13 cellular contexts compared by ENCODE assay signal in genomic region chr20:43680976-43681375, GRCh38. TPM values are rescaled to one million over a fixed set of nuclear protein-coding genes. Genes with fewer than 3 reads are reported as not detected.
DNase-seq lines count a peak whose midpoint lies in the region; ATAC-seq and TF ChIP-seq lines count a peak whose summit lies in the region.
"Had no signal": no experiment of that assay in that cellular context is flagged by ENCODE, and none has a peak within 500 bp of the region (broad histone marks: within the 10 kb centered on the region; RNA-seq: fewer than 3 reads in every experiment).

No MANE protein-coding gene starts in this region.

- no peaks in the 10 kb centered on the region for H3K4me1 Mint-ChIP-seq in osteocyte (ENCODE audit: unreplicated experiment)
- peaks cover 10% of the 10 kb centered on the region for H3K4me1 Mint-ChIP-seq in T-helper 2 cell treated with Interferon-gamma antibody and Interleukin-4, amounts not matched to agents 5 μg/mL and 100 μg/mL, for 36 hours (ENCODE audit: low read depth)

- intact Hi-C loops in left ventricle myocardium inferior (cut with micrococcal nuclease): no loop called here
- intact Hi-C loops in Right ventricle myocardium inferior (cut with DNase I): no loop called here

- H3K9me3 ChIP-seq in left ventricle myocardium inferior (replicated peaks) (no peaks in the 10 kb centered on the region), adipocyte (ENCODE audit: control insufficient read depth, low read length) (no peaks in the 10 kb centered on the region)
- H3K9me3 ChIP-seq: esophagus squamous epithelium, neutrophil had no signal

- no peaks in the 10 kb centered on the region for H3K36me3 ChIP-seq in left ventricle myocardium inferior
- H3K36me3 ChIP-seq in adipocyte (ENCODE audit: control insufficient read depth, insufficient read depth, low read length, severe bottlenecking): no peaks in the 10 kb centered on the region
- H3K36me3 ChIP-seq: esophagus squamous epithelium had no signal

- no peaks in the 10 kb centered on the region for H3K9me3 Mint-ChIP-seq in osteocyte (ENCODE audit: unreplicated experiment)
- H3K9me3 Mint-ChIP-seq in T-helper 2 cell treated with Interferon-gamma antibody and Interleukin-4, amounts not matched to agents 5 μg/mL and 100 μg/mL, for 36 hours: no peaks in the 10 kb centered on the region

- H3K36me3 Mint-ChIP-seq in osteocyte (ENCODE audit: unreplicated experiment): no peaks in the 10 kb centered on the region
- H3K36me3 Mint-ChIP-seq in T-helper 2 cell treated with Interferon-gamma antibody and Interleukin-4, amounts not matched to agents 5 μg/mL and 100 μg/mL, for 36 hours (ENCODE audit: low read depth): peaks cover 13% of the 10 kb centered on the region

- TF ChIP-seq CTCF in left ventricle myocardium inferior (IDR thresholded peaks at IDR 0.05; ENCODE audit: borderline replicate concordance) (no peak), osteocyte (IDR thresholded peaks at IDR 0.05) (no peak)

- H3K27me3 Mint-ChIP-seq in osteocyte (ENCODE audit: unreplicated experiment): no peaks in the 10 kb centered on the region
- no peaks in the 10 kb centered on the region for H3K27me3 Mint-ChIP-seq in T-helper 2 cell treated with Interferon-gamma antibody and Interleukin-4, amounts not matched to agents 5 μg/mL and 100 μg/mL, for 36 hours (ENCODE audit: low read depth)

- H3K27me3 ChIP-seq in left ventricle myocardium inferior (ENCODE audit: low read depth): no peaks in the 10 kb centered on the region
- no peaks in the 10 kb centered on the region for H3K27me3 ChIP-seq in adipocyte (replicated peaks; ENCODE audit: control insufficient read depth, insufficient read depth, low read length)
- H3K27me3 ChIP-seq: esophagus squamous epithelium, neutrophil had no signal

- DNase-seq in left ventricle myocardium inferior (no peak), Right ventricle myocardium inferior (ENCODE audit: missing footprints) (no peak), adipocyte (ENCODE audit: low read depth) (no peak), osteocyte (ENCODE audit: extremely low spot score, unreplicated experiment) (no peak), UCSD-AML1 (lab: John Stamatoyannopoulos, UW; ENCODE audit: unreplicated experiment) (no peak), hepatic stellate cell (ENCODE audit: low spot score) (no peak)
- DNase-seq in T-helper 2 cell treated with Interferon-gamma antibody and Interleukin-4, amounts not matched to agents 5 μg/mL and 100 μg/mL, for 36 hours (ENCODE audit: low spot score): no peak
- DNase-seq: esophagus squamous epithelium, NCI-H2227 treated with DMSO at 0.1 percent for 48 hours had no signal

- H3K4me1 ChIP-seq in left ventricle myocardium inferior (no peaks in the 10 kb centered on the region), adipocyte (ENCODE audit: control insufficient read depth, insufficient read depth, low read length) (peaks cover 16% of the 10 kb centered on the region)
- H3K4me1 ChIP-seq: esophagus squamous epithelium had no signal

- H3K4me3 Mint-ChIP-seq in osteocyte (ENCODE audit: unreplicated experiment): no peak overlapping the region
- H3K4me3 Mint-ChIP-seq in T-helper 2 cell treated with Interferon-gamma antibody and Interleukin-4, amounts not matched to agents 5 μg/mL and 100 μg/mL, for 36 hours: no peak overlapping the region

- H3K4me3 ChIP-seq in left ventricle myocardium inferior: no peak overlapping the region
- H3K4me3 ChIP-seq in adipocyte (ENCODE audit: low read length): peak overlapping the region; percentile 12
- H3K4me3 ChIP-seq: esophagus squamous epithelium, lung had no signal

- no peak for ATAC-seq in Right ventricle myocardium inferior
- peak; percentile 9 for ATAC-seq in HG02852 (IDR thresholded peaks at IDR 0.05; ENCODE audit: unreplicated experiment)

- H3K9ac ChIP-seq in adipocyte (ENCODE audit: low read length): peak overlapping the region; percentile 71

- H3K27ac Mint-ChIP-seq in osteocyte (ENCODE audit: unreplicated experiment): no peak overlapping the region
- H3K27ac Mint-ChIP-seq in T-helper 2 cell treated with Interferon-gamma antibody and Interleukin-4, amounts not matched to agents 5 μg/mL and 100 μg/mL, for 36 hours: no peak overlapping the region

- H3K27ac ChIP-seq in left ventricle myocardium inferior (replicated peaks): peak overlapping the region; percentile 38
- H3K27ac ChIP-seq: neutrophil had no signal

RNA-seq across cellular contexts. Expression of gene MYBL2, which starts 14.1 kb away (rescaled TPM):
- total RNA-seq in left ventricle myocardium inferior (0.44 TPM), Right ventricle myocardium inferior (1.4 TPM), osteocyte (14.7 and 16.1 TPM in 2 replicates)

RNA-seq across cellular contexts. Expression of gene GTSF1L, which starts 45.8 kb away (rescaled TPM):
- total RNA-seq in left ventricle myocardium inferior: not detected
- total RNA-seq in Right ventricle myocardium inferior: not detected
- not detected in 2 replicates for total RNA-seq in osteocyte
- total RNA-seq: esophagus squamous epithelium, lung, urinary bladder had no signal
